ENCODE assay signal across 9 cellular contexts in the genomic region with DNA sequence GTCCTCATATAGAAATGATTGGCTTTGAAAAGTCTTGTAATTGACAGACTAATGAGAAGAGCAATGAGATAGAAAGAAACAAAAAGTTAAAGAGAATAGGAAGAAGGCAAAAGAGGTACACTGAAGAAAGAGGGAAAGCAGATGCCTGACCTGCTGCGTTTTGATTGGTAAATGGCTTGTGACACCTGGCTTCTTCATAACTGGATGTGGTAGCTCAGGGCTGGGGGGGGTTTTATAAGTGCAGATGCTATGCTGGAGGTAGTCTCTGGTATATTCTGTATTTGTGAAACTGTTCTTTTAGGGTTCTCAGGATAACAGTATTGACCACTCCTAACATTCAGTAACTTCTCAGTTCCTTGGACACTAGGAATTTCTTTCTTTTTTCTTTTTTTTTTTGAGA. TPM values are rescaled to one million over a fixed set of nuclear protein-coding genes. Genes with fewer than 3 reads are reported as not detected.
A peak's percentile ranks its signal among the peaks of the same experiment; 100 is the strongest.
DNase-seq lines count a peak whose midpoint lies in the region; ATAC-seq and TF ChIP-seq lines count a peak whose summit lies in the region.
"Had no signal": no experiment of that assay in that cellular context is flagged by ENCODE, and none has a peak within 500 bp of the region (broad histone marks: within the 10 kb centered on the region; RNA-seq: fewer than 3 reads in every experiment).

No MANE protein-coding gene starts in this region.

- TF ChIP-seq RAD21 in SK-N-SH (IDR thresholded peaks at IDR 0.05; ENCODE audit: low read length) = no peak

- H4K20me1 ChIP-seq in SK-N-SH (ENCODE audit: insufficient read depth) (no peaks in the 10 kb centered on the region), PC-9 (ENCODE audit: insufficient read depth) (no peaks in the 10 kb centered on the region), smooth muscle cell (ENCODE audit: low read depth) (no peaks in the 10 kb centered on the region)

- intact Hi-C loops in PC-9 (cut with micrococcal nuclease; ENCODE audit: unreplicated experiment) = no loop called here
- intact Hi-C loops in esophagus muscularis mucosa (cut with DNase I) = no loop called here

- CTCF ChIA-PET in SK-N-SH (lab: Yijun Ruan, JAX) (interaction anchor here (1.9 kb wide), 1 partner anchor 15 kb away, joined by 5 read pairs; no protein-coding TSS in a partner anchor), PC-9 (lab: Charles Lee) (no interaction called here)

- H2AFZ ChIP-seq in SK-N-SH (ENCODE audit: low read depth) (no peak overlapping the region), PC-9 (no peak overlapping the region), smooth muscle cell (ENCODE audit: low read depth) (no peak overlapping the region)

- H3K27ac ChIP-seq in SK-N-SH (ENCODE audit: low read depth in 2 of 2, low read length in 1 of 2) = no peak overlapping the region
- H3K27ac ChIP-seq in PC-9 = no peak overlapping the region
- H3K27ac ChIP-seq in esophagus muscularis mucosa (replicated peaks in 1 of 4) = peak overlapping the region; percentile 93 to 98 (median 96)
- no peak overlapping the region for H3K27ac ChIP-seq in smooth muscle cell (ENCODE audit: low read depth)

- 92% methylated on average over 1 of the region's 1 CpG for WGBS in SK-N-SH (ENCODE audit: low lambda C conversion rate)
- 67% methylated on average over 1 of the region's 1 CpG for WGBS in esophagus muscularis mucosa
- WGBS in smooth muscle cell (ENCODE audit: low lambda C conversion rate) = 93% methylated on average over 1 of the region's 1 CpG

- H3K36me3 ChIP-seq in SK-N-SH (replicated peaks in 1 of 2; ENCODE audit: control insufficient read depth in 1 of 2, insufficient read depth in 2 of 2, low read length in 1 of 2) (no peaks in the 10 kb centered on the region), PC-9 (ENCODE audit: low read depth) (no peaks in the 10 kb centered on the region), esophagus muscularis mucosa (no peaks in the 10 kb centered on the region), smooth muscle cell (ENCODE audit: low read depth) (no peaks in the 10 kb centered on the region)

- no peak for TF ChIP-seq CTCF in SK-N-SH (IDR thresholded peaks at IDR 0.05)
- TF ChIP-seq CTCF in PC-9 (conservative IDR thresholded peaks at IDR 0.05) = no peak
- TF ChIP-seq CTCF in esophagus muscularis mucosa (IDR thresholded peaks at IDR 0.05) = no peak
- no peak for TF ChIP-seq CTCF in smooth muscle cell (IDR thresholded peaks at IDR 0.05; ENCODE audit: borderline replicate concordance, insufficient read depth, poor library complexity, severe bottlenecking)

- BruUV-seq in PC-9 (replicated peaks; lab: Mats Ljungman, UMichigan) = TSS peak; percentile 28

- POLR2A ChIA-PET in SK-N-SH (lab: Yijun Ruan, JAX) = no interaction called here
- POLR2A ChIA-PET in PC-9 (lab: Charles Lee; ENCODE audit: unreplicated experiment) = no interaction called here

- H3K4me1 ChIP-seq in SK-N-SH (ENCODE audit: control insufficient read depth in 1 of 2, insufficient read depth in 2 of 2, low read depth in 1 of 2, low read length in 1 of 2) (peaks cover 0 to 17% of the 10 kb centered on the region in 2 experiments; a peak in 1 of 4 replicates), PC-9 (replicated peaks; ENCODE audit: insufficient read depth) (no peaks in the 10 kb centered on the region; the same call in 1 of the 2 replicates), esophagus muscularis mucosa (peaks cover 26 to 61% (median 59%) of the 10 kb centered on the region in 4 donors), smooth muscle cell (ENCODE audit: low read depth) (peaks cover 13% of the 10 kb centered on the region)

- H3K9me2 ChIP-seq in SK-N-SH (no peaks in the 10 kb centered on the region), PC-9 (ENCODE audit: insufficient read depth) (no peaks in the 10 kb centered on the region)

- H3K4me2 ChIP-seq in SK-N-SH (peak overlapping the region; percentile 83), PC-9 (no peak overlapping the region), smooth muscle cell (peak overlapping the region; percentile 96)

- ATAC-seq in SK-N-SH treated with all-trans-retinoic acid at 6 μM for 48 hours = no peak
- ATAC-seq in GM19324 (IDR thresholded peaks at IDR 0.05; ENCODE audit: low FRiP score, unreplicated experiment) = no peak

- no peak for TF ChIP-seq POLR2A in esophagus muscularis mucosa (IDR thresholded peaks at IDR 0.05; ENCODE audit: low read depth)

- H3K9ac ChIP-seq in SK-N-SH (no peak overlapping the region; the same call in 1 of the 2 replicates), smooth muscle cell (ENCODE audit: low read depth) (no peak overlapping the region)

- TF ChIP-seq EP300 in SK-N-SH (IDR thresholded peaks at IDR 0.05; ENCODE audit: borderline replicate concordance in 1 of 2, low read depth in 1 of 2, low read length in 1 of 2) (no peak), esophagus muscularis mucosa (IDR thresholded peaks at IDR 0.05) (no peak)

- H3K9me3 ChIP-seq in SK-N-SH (no peaks in the 10 kb centered on the region), PC-9 (ENCODE audit: insufficient read depth, low read depth) (no peaks in the 10 kb centered on the region), esophagus muscularis mucosa (no peaks in the 10 kb centered on the region), smooth muscle cell (replicated peaks; ENCODE audit: low read depth) (no peaks in the 10 kb centered on the region)

- peaks cover 29% of the 10 kb centered on the region for H3K79me2 ChIP-seq in SK-N-SH (ENCODE audit: insufficient read depth)
- no peaks in the 10 kb centered on the region for H3K79me2 ChIP-seq in PC-9 (ENCODE audit: low read depth)
- no peaks in the 10 kb centered on the region for H3K79me2 ChIP-seq in smooth muscle cell (ENCODE audit: low read depth)

- DNase-seq in SK-N-SH = peak; percentile 30
- DNase-seq in PC-9 = no peak
- DNase-seq in esophagus muscularis mucosa (ENCODE audit: extremely low spot score) = no peak
- DNase-seq in smooth muscle cell (lab: John Stamatoyannopoulos, UW; ENCODE audit: unreplicated experiment) = no peak
- DNase-seq in OCI-M2 (lab: John Stamatoyannopoulos, UW; ENCODE audit: unreplicated experiment) = no peak
- no peak for DNase-seq in H4 (ENCODE audit: low spot score)
- DNase-seq: amygdala had no signal

- H3K27me3 ChIP-seq in SK-N-SH (ENCODE audit: insufficient read depth) = no peaks in the 10 kb centered on the region
- H3K27me3 ChIP-seq in PC-9 (ENCODE audit: insufficient read depth, low read depth) = peaks cover 16% of the 10 kb centered on the region
- no peaks in the 10 kb centered on the region for H3K27me3 ChIP-seq in esophagus muscularis mucosa
- no peaks in the 10 kb centered on the region for H3K27me3 ChIP-seq in smooth muscle cell (ENCODE audit: low read depth)

- H3F3A ChIP-seq in SK-N-SH (replicated peaks; ENCODE audit: insufficient read depth) (peaks cover 21% of the 10 kb centered on the region), PC-9 (ENCODE audit: insufficient read depth, low read depth) (no peaks in the 10 kb centered on the region), smooth muscle cell (ENCODE audit: low read depth) (peaks cover 11% of the 10 kb centered on the region)

- H3K4me3 ChIP-seq in SK-N-SH (ENCODE audit: low read depth in 2 of 2, low read length in 1 of 2) (peak overlapping the region in 1 of 2 experiments; percentile 80; a peak in 1 of 4 replicates), PC-9 (no peak overlapping the region), esophagus muscularis mucosa (peak overlapping the region; percentile 84 to 98 (median 85)), smooth muscle cell (peak overlapping the region; percentile 76)

TF ChIP-seq in SK-N-SH, 30 proteins besides CTCF, POLR2A, EP300 and RAD21 (continues in another document):
- no peak for TF ChIP-seq IRF3 (IDR thresholded peaks at IDR 0.05; ENCODE audit: low read depth, low read length)
- no peak for TF ChIP-seq FOXJ3 (CRISPR knock-in tag; IDR thresholded peaks at IDR 0.05)

TF ChIP-seq in SK-N-SH treated with all-trans-retinoic acid at 6 μM for 48 hours, 23 proteins besides CTCF, POLR2A, EP300 and RAD21 (continues in another document):
- TF ChIP-seq ARNTL (CRISPR knock-in tag; IDR thresholded peaks at IDR 0.05; ENCODE audit: borderline replicate concordance, low read depth) (no peak), RARB (CRISPR knock-in tag; IDR thresholded peaks at IDR 0.05) (no peak), BACH2 (CRISPR knock-in tag; IDR thresholded peaks at IDR 0.05; ENCODE audit: borderline replicate concordance) (no peak)

RNA-seq across cellular contexts. Expression of gene STARD9, which starts 1.4 kb away (rescaled TPM):
- polyA plus RNA-seq in SK-N-SH (2012; rRNA removed) = 2.1 and 2.3 TPM in 2 replicates
- 0.88 and 1.3 TPM in 2 replicates for polyA plus RNA-seq in SK-N-SH (2012; cell fraction: cytosol; rRNA removed)
- 11.9 and 12.4 TPM in 2 replicates for polyA plus RNA-seq in SK-N-SH (2012; cell fraction: nucleus; rRNA removed)
- 1.7 and 2.4 TPM in 2 replicates for total RNA-seq in PC-9 (2021)
- 10 to 100 TPM; 14.2 to 46.9 (median 33.3) TPM for total RNA-seq in esophagus muscularis mucosa
- 6.3 and 6.6 TPM in 2 replicates for total RNA-seq in smooth muscle cell
- polyA plus RNA-seq in smooth muscle cell = 1.6 TPM in 2 replicates
- total RNA-seq in H4 (2014; rRNA removed; shearing (Covaris generic)) = 0.70 and 0.88 TPM in 2 replicates

RNA-seq across cellular contexts. Expression of gene HAUS2, which starts 28.1 kb away (rescaled TPM):
- polyA plus RNA-seq in SK-N-SH (2012; rRNA removed) = 9.4 and 11.3 TPM in 2 replicates
- 12.7 and 15.0 TPM in 2 replicates for polyA plus RNA-seq in SK-N-SH (2012; cell fraction: cytosol; rRNA removed)
- 4.1 and 6.3 TPM in 2 replicates for polyA plus RNA-seq in SK-N-SH (2012; cell fraction: nucleus; rRNA removed)
- total RNA-seq in PC-9 (2021) = 17.7 and 23.7 TPM in 2 replicates
- total RNA-seq in esophagus muscularis mucosa = 10 to 100 TPM; 13.2 to 28.2 (median 16.0) TPM
- 46.5 and 88.4 TPM in 2 replicates for total RNA-seq in smooth muscle cell
- polyA plus RNA-seq in smooth muscle cell = 18.4 and 18.6 TPM in 2 replicates
- 40.0 and 41.8 TPM in 2 replicates for total RNA-seq in H4 (2014; rRNA removed; shearing (Covaris generic))

RNA-seq across cellular contexts. Expression of gene LRRC57, which starts 28.2 kb away (rescaled TPM):
- polyA plus RNA-seq in SK-N-SH (2012; rRNA removed) (6.4 and 8.9 TPM in 2 replicates), smooth muscle cell (11.0 and 13.4 TPM in 2 replicates)
- polyA plus RNA-seq in SK-N-SH (2012; cell fraction: cytosol; rRNA removed) = 7.9 and 8.0 TPM in 2 replicates
- polyA plus RNA-seq in SK-N-SH (2012; cell fraction: nucleus; rRNA removed) = 6.2 and 7.8 TPM in 2 replicates
- total RNA-seq in PC-9 (2021) (22.7 and 23.0 TPM in 2 replicates), esophagus muscularis mucosa (10 to 100 TPM; 12.8 to 20.1 (median 17.3) TPM), smooth muscle cell (16.0 and 25.1 TPM in 2 replicates)
- total RNA-seq in H4 (2014; rRNA removed; shearing (Covaris generic)) = 6.3 and 14.2 TPM in 2 replicates

Comparison
In these comparisons a context has a peak if more than half of its experiments do, and no peak if none do; other contexts are left out.
1. H3K27ac ChIP-seq: peak in esophagus muscularis mucosa (4 of 4); none in SK-N-SH (0 of 2), PC-9 (single experiment) and smooth muscle cell (single experiment).